In the genomic region with DNA sequence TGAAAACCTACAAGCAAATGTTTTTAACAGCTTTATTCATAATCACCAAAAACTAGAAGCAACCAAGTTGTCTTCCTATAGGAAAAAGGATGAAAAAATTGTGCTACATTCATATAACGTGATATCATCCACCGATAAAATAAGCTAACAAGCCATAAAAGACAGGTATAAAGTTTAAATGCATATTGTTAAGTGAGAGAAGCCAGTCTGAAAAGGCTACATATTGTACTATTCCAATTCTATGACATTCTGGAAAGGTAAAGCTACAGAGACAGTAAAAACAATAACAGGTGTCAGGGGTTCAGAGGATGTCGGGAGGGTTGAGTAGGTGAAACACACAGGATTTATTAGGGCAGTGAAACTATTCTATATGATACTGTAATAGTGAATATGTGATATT, we compare ENCODE assay signal across 8 cellular contexts.
"Had no signal": no experiment of that assay in that cellular context is flagged by ENCODE, and none has a peak within 500 bp of the region (broad histone marks: within the 10 kb centered on the region; RNA-seq: fewer than 3 reads in every experiment).

No MANE protein-coding gene starts in this region.

- DNase-seq: GDM1, GF-D8 had no signal

- H3K4me3 ChIP-seq: GM12878 had no signal

- ATAC-seq: GM12878 had no signal

- FAIRE-seq: G401.6, GM12878, GM12891, GM12892, GM18507, GM19239 had no signal
